11 cellular contexts compared by ENCODE assay signal in genomic region chr5:160315968-160316367, GRCh38. TPM values are rescaled to one million over a fixed set of nuclear protein-coding genes. Genes with fewer than 3 reads are reported as not detected.
DNase-seq lines count a peak whose midpoint lies in the region; ATAC-seq and TF ChIP-seq lines count a peak whose summit lies in the region.
"Had no signal": no experiment of that assay in that cellular context is flagged by ENCODE, and none has a peak within 500 bp of the region (broad histone marks: within the 10 kb centered on the region; RNA-seq: fewer than 3 reads in every experiment).

No MANE protein-coding gene starts in this region.

- peak; percentile 69 for DNase-seq in EL
- DNase-seq in M059J (ENCODE audit: low read depth): peak; percentile 91
- peak; percentile 21 for DNase-seq in adipocyte (ENCODE audit: low read depth)
- DNase-seq in mucosa of descending colon: peak in 1 of 3 donors; percentile 69
- no peak for DNase-seq in stimulated activated CD4-positive, alpha-beta T cell treated with anti-CD3 and anti-CD28 coated beads, Interleukin-2, amount 100 ng/mL, for 48 hours
- DNase-seq in stimulated activated CD4-positive, alpha-beta T cell treated with anti-CD3 and anti-CD28 coated beads, Interleukin-2, amount 100 ng/mL, for 24 hours: no peak
- DNase-seq: retina; Right ventricle myocardium superior; stimulated activated naive CD8-positive, alpha-beta T cell treated with anti-CD3 and anti-CD28 coated beads, Interleukin-15, amount 100 ng/mL, for 72 hours had no signal

- peaks cover 3% of the 10 kb centered on the region for H3K4me1 ChIP-seq in adipocyte (ENCODE audit: control insufficient read depth, insufficient read depth, low read length)
- peaks cover 5% of the 10 kb centered on the region for H3K4me1 ChIP-seq in mucosa of descending colon (ENCODE audit: low read depth)

- no peaks in the 10 kb centered on the region for H3K36me3 ChIP-seq in adipocyte (ENCODE audit: control insufficient read depth, insufficient read depth, low read length, severe bottlenecking)
- no peaks in the 10 kb centered on the region for H3K36me3 ChIP-seq in mucosa of descending colon (ENCODE audit: low read depth)

- H3K9ac ChIP-seq in adipocyte (ENCODE audit: low read length): no peak overlapping the region

- peaks cover 44% of the 10 kb centered on the region for H3K27me3 ChIP-seq in adipocyte (replicated peaks; ENCODE audit: control insufficient read depth, insufficient read depth, low read length)

- H3K4me3 ChIP-seq in adipocyte (ENCODE audit: low read length) (no peak overlapping the region), mucosa of descending colon (no peak overlapping the region)

- TF ChIP-seq CTCF in mucosa of descending colon (IDR thresholded peaks at IDR 0.05): no peak

- intact Hi-C loops in mucosa of descending colon (cut with DNase I, micrococcal nuclease): no loop called here

- ATAC-seq in mucosa of descending colon: peak; percentile 90
- ATAC-seq in HG03565 (IDR thresholded peaks at IDR 0.05; ENCODE audit: unreplicated experiment): no peak
- no peak for ATAC-seq in HG03457 (IDR thresholded peaks at IDR 0.05; ENCODE audit: unreplicated experiment)
- ATAC-seq: stimulated activated naive CD8-positive, alpha-beta T cell treated with anti-CD3 and anti-CD28 coated beads, Interleukin-15, amount 100 ng/mL, for 72 hours had no signal

- H3K9me3 ChIP-seq in adipocyte (ENCODE audit: control insufficient read depth, low read length): no peaks in the 10 kb centered on the region
- no peaks in the 10 kb centered on the region for H3K9me3 ChIP-seq in mucosa of descending colon

RNA-seq across cellular contexts. Expression of gene CCNJL, which starts 3.6 kb away (rescaled TPM):
- 7.3 and 10.9 TPM in 2 replicates for total RNA-seq in M059J (2014; rRNA removed; shearing (Covaris generic))
- total RNA-seq in mucosa of descending colon: 10 to 100 TPM in 2 of 3 donors, 1 to 10 TPM in 1; 8.7 to 32.7 (median 25.0) TPM

RNA-seq across cellular contexts. Expression of gene C1QTNF2, which starts 54.5 kb away (rescaled TPM):
- total RNA-seq in M059J (2014; rRNA removed; shearing (Covaris generic)): 2.5 and 3.3 TPM in 2 replicates
- 1 to 10 TPM in 1 of 3 donors, under 1 TPM in 2; 0.43 to 1.5 (median 0.89) TPM for total RNA-seq in mucosa of descending colon

Comparison
In these comparisons a context has a peak if more than half of its experiments do, and no peak if none do; other contexts are left out.
1. DNase-seq: peak in EL (single experiment), M059J (single experiment) and adipocyte (single experiment); none in stimulated activated CD4-positive, alpha-beta T cell treated with anti-CD3 and anti-CD28 coated beads, Interleukin-2, amount 100 ng/mL, for 48 hours (0 of 2) and stimulated activated CD4-positive, alpha-beta T cell treated with anti-CD3 and anti-CD28 coated beads, Interleukin-2, amount 100 ng/mL, for 24 hours (0 of 2).